ENCODE assay signal across 18 cellular contexts in genomic region chr9:113661074-113661473, GRCh38.
A peak's percentile ranks its signal among the peaks of the same experiment; 100 is the strongest.
DNase-seq lines count a peak whose midpoint lies in the region; ATAC-seq, FAIRE-seq and TF ChIP-seq lines count a peak whose summit lies in the region.
"Had no signal": no experiment of that assay in that cellular context is flagged by ENCODE, and none has a peak within 500 bp of the region (broad histone marks: within the 10 kb centered on the region; RNA-seq: fewer than 3 reads in every experiment).

No MANE protein-coding gene starts in this region.

- H3K27ac ChIP-seq in K562 (ENCODE audit: extremely low read depth, low read depth, low read length) (no peak overlapping the region), Karpas-422 (ENCODE audit: low read length) (no peak overlapping the region)

- H3K9me2 ChIP-seq in Karpas-422 (replicated peaks; ENCODE audit: insufficient read depth, low read length), result no peaks in the 10 kb centered on the region

- H3K9me3 ChIP-seq in K562 (replicated peaks; ENCODE audit: control insufficient read depth, insufficient read depth, low read depth, low read length) (no peaks in the 10 kb centered on the region), Karpas-422 (ENCODE audit: low read length) (no peaks in the 10 kb centered on the region)
- H3K9me3 ChIP-seq: Caco-2 had no signal

- H3K79me2 ChIP-seq in K562 (ENCODE audit: control insufficient read depth, insufficient read depth, low read length) (no peaks in the 10 kb centered on the region), Karpas-422 (ENCODE audit: low read length) (no peaks in the 10 kb centered on the region)

- H4K20me1 ChIP-seq in K562 (replicated peaks; ENCODE audit: control insufficient read depth, insufficient read depth, low read length), result peaks cover 3% of the 10 kb centered on the region
- no peaks in the 10 kb centered on the region for H4K20me1 ChIP-seq in Karpas-422 (ENCODE audit: insufficient read depth, low read depth, low read length)

- H3K4me1 ChIP-seq in K562 (replicated peaks in 1 of 2; ENCODE audit: control insufficient read depth in 2 of 2, insufficient read depth in 2 of 2, low read length in 2 of 2) (peaks cover 0 to 6% of the 10 kb centered on the region in 2 experiments; a peak in 2 of 5 replicates), Karpas-422 (ENCODE audit: low read length) (peaks cover 11% of the 10 kb centered on the region)
- H3K4me1 ChIP-seq: Caco-2 had no signal

- no peak overlapping the region for H3K9ac ChIP-seq in K562 (ENCODE audit: insufficient read depth in 1 of 2, low read depth in 2 of 2, low read length in 2 of 2)
- H3K9ac ChIP-seq in Karpas-422 (ENCODE audit: low read length), result no peak overlapping the region

- ATAC-seq in K562, result no peak
- ATAC-seq: CD8-positive, alpha-beta T cell had no signal

- no peak for FAIRE-seq in K562 (lab: Jason Lieb, UNC)
- FAIRE-seq: G401.6, GM12892 had no signal

- H3K9me1 ChIP-seq in K562 (ENCODE audit: control insufficient read depth, insufficient read depth, low read length), result no peaks in the 10 kb centered on the region

- in situ Hi-C loops in K562 (cut with MboI), result no loop called here

- POLR2A ChIA-PET in K562 (lab: Yijun Ruan, JAX), result no interaction called here

- BruUV-seq in K562 (replicated peaks; lab: Mats Ljungman, UMichigan), result no TSS peak

- H3K4me3 ChIP-seq in K562, result no peak overlapping the region
- H3K4me3 ChIP-seq in Karpas-422 (ENCODE audit: low read length), result no peak overlapping the region

- H3K4me2 ChIP-seq in K562 (ENCODE audit: insufficient read depth, low read length), result no peak overlapping the region
- no peak overlapping the region for H3K4me2 ChIP-seq in Karpas-422 (ENCODE audit: low read depth, low read length, poor library complexity, severe bottlenecking)

- intact Hi-C loops in K562 (cut with micrococcal nuclease) (no loop called here), posterior vena cava (cut with DNase I) (loop anchor here in 1 of 2 donors (10.0 kb wide), 1 partner anchor 236 kb away; no protein-coding TSS in a partner anchor)

- WGBS in K562 (ENCODE audit: insufficient coverage, low coverage, missing lambda C conversion rate), result 0% methylated on average over 7 of the region's 7 CpGs

- CTCF ChIA-PET in K562 (lab: Yijun Ruan, JAX; ENCODE audit: low intra/inter-chr PET ratio), result interaction anchor here (0.6 kb wide), 1 partner anchor 1718 kb away, joined by 3 read pairs; no protein-coding TSS in a partner anchor

- H2AFZ ChIP-seq in K562 (ENCODE audit: low read depth, low read length) (no peak overlapping the region), Karpas-422 (ENCODE audit: low read length) (no peak overlapping the region)

- no peaks in the 10 kb centered on the region for H3K36me3 ChIP-seq in K562 (ENCODE audit: control insufficient read depth, insufficient read depth, low read length)
- no peaks in the 10 kb centered on the region for H3K36me3 ChIP-seq in Karpas-422 (ENCODE audit: insufficient read depth, low read length)

- no peak for TF ChIP-seq POLR2A in K562 (conservative IDR thresholded peaks at IDR 0.05)

- no peak for TF ChIP-seq EP300 in K562 (IDR thresholded peaks at IDR 0.05; ENCODE audit: low read length)

- peak; percentile 13 for DNase-seq in activated effector memory CD4-positive, alpha-beta T cell treated with anti-CD3 and anti-CD28 coated beads, Interleukin-2, amount 50 U/mL, for 16 hours
- DNase-seq in activated effector memory CD4-positive, alpha-beta T cell treated with Interleukin-2 at 50 U/mL for 16 hours, result no peak
- DNase-seq in K562 (ENCODE audit: extremely low read depth in 1 of 4, low spot score in 3 of 4) (no peak), posterior vena cava (ENCODE audit: low spot score) (peak; percentile 6), Karpas-422 (no peak), CD1c-positive myeloid dendritic cell (ENCODE audit: extremely low spot score) (no peak)
- DNase-seq: 8988T; C1 segment of cervical spinal cord; Caco-2; CD4-positive, CD25-positive, alpha-beta regulatory T cell; CD8-positive, alpha-beta T cell; DMS153; DND-41; GOT3; H7; HCEC 1CT had no signal

- H3K27me3 ChIP-seq in K562 (ENCODE audit: control insufficient read depth in 2 of 2, insufficient read depth in 2 of 2, low read length in 2 of 2) (peaks cover 26 to 49% of the 10 kb centered on the region in 2 experiments), Karpas-422 (ENCODE audit: low read length) (no peaks in the 10 kb centered on the region)

- no peak for TF ChIP-seq RAD21 in K562 (CRISPR knock-in tag; conservative IDR thresholded peaks at IDR 0.05 in 1 of 2, IDR thresholded peaks at IDR 0.05 in 1 of 2)

- TF ChIP-seq CTCF in K562 (IDR thresholded peaks at IDR 0.05 in 2 of 3, conservative IDR thresholded peaks at IDR 0.05 in 1 of 3; ENCODE audit: insufficient read depth in 2 of 3, low read depth in 1 of 3, low read length in 3 of 3), result no peak

TF ChIP-seq in K562, 482 proteins besides CTCF, POLR2A, EP300 and RAD21:
- TF ChIP-seq RBM25 (IDR thresholded peaks at IDR 0.05; ENCODE audit: low read depth, low read length, severe bottlenecking) (peak; percentile 79), ZFP36 (IDR thresholded peaks at IDR 0.05; ENCODE audit: low read depth, low read length, partially characterized antibody) (peak; percentile 68), ZNF146 (CRISPR knock-in tag; IDR thresholded peaks at IDR 0.05; ENCODE audit: unreplicated experiment) (no peak)
TF ChIP-seq in K562: peak in this region for 2.

Comparison
In these comparisons a context has a peak if more than half of its experiments do, and no peak if none do; other contexts are left out.
1. DNase-seq: peak in activated effector memory CD4-positive, alpha-beta T cell treated with anti-CD3 and anti-CD28 coated beads, Interleukin-2, amount 50 U/mL, for 16 hours (single experiment) and posterior vena cava (single experiment); none in activated effector memory CD4-positive, alpha-beta T cell treated with Interleukin-2 at 50 U/mL for 16 hours (single experiment), K562 (0 of 4), Karpas-422 (single experiment) and CD1c-positive myeloid dendritic cell (single experiment).